ENCODE assay signal across 10 cellular contexts in the genomic region with DNA sequence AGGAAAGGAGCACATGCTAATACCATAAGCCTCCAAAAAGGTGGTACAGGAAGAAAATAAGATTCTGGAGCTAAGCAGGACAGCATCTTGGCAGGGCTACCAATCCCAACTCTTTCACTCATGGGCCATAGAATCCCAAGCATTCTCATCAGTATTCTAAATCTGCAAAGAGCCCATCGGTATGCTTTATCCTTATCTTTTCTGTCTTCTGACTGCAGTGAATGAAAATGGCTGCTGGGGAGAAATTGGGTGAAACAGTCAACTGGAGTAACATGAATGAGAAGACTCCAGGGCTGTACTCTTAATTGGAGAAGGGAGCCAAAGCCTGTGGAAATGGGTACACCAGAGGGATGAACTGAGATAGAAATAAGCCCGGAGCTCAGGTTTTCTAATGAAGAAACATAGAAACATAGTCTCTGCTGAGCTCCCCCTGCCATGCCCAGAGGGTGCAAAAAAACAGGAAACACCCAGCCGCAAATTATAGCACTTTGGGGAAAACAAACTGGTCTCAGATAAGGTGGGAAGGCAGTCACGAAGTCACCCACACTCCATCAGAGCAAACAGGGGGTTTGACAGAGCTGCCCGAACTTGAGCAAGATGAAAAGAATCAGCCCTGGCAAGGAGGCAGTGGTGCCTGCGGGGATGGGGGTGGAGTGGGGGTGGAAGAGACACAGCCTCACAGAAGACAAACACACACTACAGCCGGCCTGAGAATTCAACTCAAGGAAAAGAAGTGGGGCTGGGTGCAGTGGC. TPM values are rescaled to one million over a fixed set of nuclear protein-coding genes. Genes with fewer than 3 reads are reported as not detected.
DNase-seq lines count a peak whose midpoint lies in the region; ATAC-seq and TF ChIP-seq lines count a peak whose summit lies in the region.
"Had no signal": no experiment of that assay in that cellular context is flagged by ENCODE, and none has a peak within 500 bp of the region (broad histone marks: within the 10 kb centered on the region; RNA-seq: fewer than 3 reads in every experiment).

No MANE protein-coding gene starts in this region.

- peak overlapping the region in 1 of 2 donors; percentile 54 for H3K4me3 Mint-ChIP-seq in CD14-positive monocyte
- H3K4me3 Mint-ChIP-seq in activated T-helper 1 cell treated with anti-CD3 and anti-CD28 coated beads, Interleukin-12 subunit alpha, Interleukin-12 subunit beta, Interleukin-2, Interleukin-4 antibody, amounts not matched to agents 30 ng/mL and 10 ng/mL and 1 ng/mL, durations not matched to agents 14 hours and 24 hours and 36 hours = peak overlapping the region; percentile 67
- H3K4me3 Mint-ChIP-seq in naive B cell = peak overlapping the region; percentile 54 to 89 (median 81)
- H3K4me3 Mint-ChIP-seq: HFFc6 had no signal

- H3K36me3 ChIP-seq in SK-N-MC (ENCODE audit: insufficient read depth, low read length) = no peaks in the 10 kb centered on the region
- no peaks in the 10 kb centered on the region for H3K36me3 ChIP-seq in left ventricle myocardium inferior

- no peak for DNase-seq in CD14-positive monocyte (ENCODE audit: low spot score)
- peak; percentile 85 for DNase-seq in SK-N-MC (ENCODE audit: low read depth, low spot score)
- peak; percentile 42 for DNase-seq in activated T-helper 1 cell treated with anti-CD3 and anti-CD28 coated beads, Interleukin-12 subunit alpha, Interleukin-12 subunit beta, Interleukin-2, Interleukin-4 antibody, amounts not matched to agents 30 ng/mL and 10 ng/mL and 1 ng/mL, durations not matched to agents 14 hours and 24 hours and 36 hours (ENCODE audit: low spot score)
- no peak for DNase-seq in naive B cell
- DNase-seq in NCI-H1105 (lab: John Stamatoyannopoulos, UW) = no peak
- no peak for DNase-seq in left ventricle myocardium inferior
- DNase-seq in mesenteric fat pad (ENCODE audit: low spot score) = no peak
- no peak for DNase-seq in retina
- DNase-seq: HFFc6, NCI-H82 had no signal

- H3K4me3 ChIP-seq in SK-N-MC (peak overlapping the region; percentile 69), left ventricle myocardium inferior (no peak overlapping the region)

- H3K27ac Mint-ChIP-seq in CD14-positive monocyte = peak overlapping the region in 4 of 7 donors; percentile 37 to 77 (median 52)
- peak overlapping the region; percentile 94 for H3K27ac Mint-ChIP-seq in activated T-helper 1 cell treated with anti-CD3 and anti-CD28 coated beads, Interleukin-12 subunit alpha, Interleukin-12 subunit beta, Interleukin-2, Interleukin-4 antibody, amounts not matched to agents 30 ng/mL and 10 ng/mL and 1 ng/mL, durations not matched to agents 14 hours and 24 hours and 36 hours
- peak overlapping the region in 5 of 6 donors; percentile 8 to 77 (median 48) for H3K27ac Mint-ChIP-seq in naive B cell
- H3K27ac Mint-ChIP-seq: HFFc6 had no signal

- no peak for TF ChIP-seq CTCF in CD14-positive monocyte (IDR thresholded peaks at IDR 0.05)
- no peak for TF ChIP-seq CTCF in left ventricle myocardium inferior (IDR thresholded peaks at IDR 0.05; ENCODE audit: borderline replicate concordance)

- H3K27me3 Mint-ChIP-seq in CD14-positive monocyte (ENCODE audit: low read depth in 3 of 3) (peaks cover 2 to 6% (median 4%) of the 10 kb centered on the region in 3 donors), naive B cell (peaks cover 0 to 23% (median 13%) of the 10 kb centered on the region in 3 donors)
- H3K27me3 Mint-ChIP-seq in activated T-helper 1 cell treated with anti-CD3 and anti-CD28 coated beads, Interleukin-12 subunit alpha, Interleukin-12 subunit beta, Interleukin-2, Interleukin-4 antibody, amounts not matched to agents 30 ng/mL and 10 ng/mL and 1 ng/mL, durations not matched to agents 14 hours and 24 hours and 36 hours (ENCODE audit: insufficient read depth) = no peaks in the 10 kb centered on the region

- peaks cover 8% of the 10 kb centered on the region for H3K4me1 Mint-ChIP-seq in CD14-positive monocyte
- peaks cover 58% of the 10 kb centered on the region for H3K4me1 Mint-ChIP-seq in activated T-helper 1 cell treated with anti-CD3 and anti-CD28 coated beads, Interleukin-12 subunit alpha, Interleukin-12 subunit beta, Interleukin-2, Interleukin-4 antibody, amounts not matched to agents 30 ng/mL and 10 ng/mL and 1 ng/mL, durations not matched to agents 14 hours and 24 hours and 36 hours (ENCODE audit: low read depth)
- H3K4me1 Mint-ChIP-seq in naive B cell = peaks cover 7 to 30% (median 28%) of the 10 kb centered on the region in 3 donors

- no peak overlapping the region for H3K9ac ChIP-seq in SK-N-MC (ENCODE audit: insufficient read length)

- H3K27me3 ChIP-seq in left ventricle myocardium inferior (ENCODE audit: low read depth) = peaks cover 12% of the 10 kb centered on the region

- H3K27ac ChIP-seq in SK-N-MC (peak overlapping the region; percentile 94), left ventricle myocardium inferior (replicated peaks) (no peak overlapping the region)

- H3K9me3 Mint-ChIP-seq in CD14-positive monocyte = peaks cover 0 to 5% (median 0%) of the 10 kb centered on the region in 7 donors
- peaks cover 18% of the 10 kb centered on the region for H3K9me3 Mint-ChIP-seq in activated T-helper 1 cell treated with anti-CD3 and anti-CD28 coated beads, Interleukin-12 subunit alpha, Interleukin-12 subunit beta, Interleukin-2, Interleukin-4 antibody, amounts not matched to agents 30 ng/mL and 10 ng/mL and 1 ng/mL, durations not matched to agents 14 hours and 24 hours and 36 hours
- H3K9me3 Mint-ChIP-seq in naive B cell = no peaks in the 10 kb centered on the region
- H3K9me3 Mint-ChIP-seq: HFFc6 had no signal

- no peaks in the 10 kb centered on the region for H3K4me1 ChIP-seq in left ventricle myocardium inferior

- H3K9me3 ChIP-seq in SK-N-MC (ENCODE audit: low read depth, low read length) (no peaks in the 10 kb centered on the region), left ventricle myocardium inferior (replicated peaks) (no peaks in the 10 kb centered on the region)

- no peaks in the 10 kb centered on the region for H3K36me3 Mint-ChIP-seq in CD14-positive monocyte
- peaks cover 15% of the 10 kb centered on the region for H3K36me3 Mint-ChIP-seq in activated T-helper 1 cell treated with anti-CD3 and anti-CD28 coated beads, Interleukin-12 subunit alpha, Interleukin-12 subunit beta, Interleukin-2, Interleukin-4 antibody, amounts not matched to agents 30 ng/mL and 10 ng/mL and 1 ng/mL, durations not matched to agents 14 hours and 24 hours and 36 hours (ENCODE audit: low read depth)
- H3K36me3 Mint-ChIP-seq in naive B cell = no peaks in the 10 kb centered on the region

- peak in 1 of 2 donors; percentile 35 for ATAC-seq in naive B cell (ENCODE audit: low read depth in 2 of 2)

- intact Hi-C loops in CD14-positive monocyte (cut with micrococcal nuclease) = no loop called here
- intact Hi-C loops in activated T-helper 1 cell treated with anti-CD3 and anti-CD28 coated beads, Interleukin-12 subunit alpha, Interleukin-12 subunit beta, Interleukin-2, Interleukin-4 antibody, amounts not matched to agents 30 ng/mL and 10 ng/mL and 1 ng/mL, durations not matched to agents 14 hours and 24 hours and 36 hours (cut with micrococcal nuclease) = loop anchor here (2.0 to 5.0 kb wide), 2 partner anchors 29 to 154 kb away; a partner anchor contains a TSS
- intact Hi-C loops in left ventricle myocardium inferior (cut with micrococcal nuclease) = no loop called here

RNA-seq across cellular contexts. Expression of a gene that starts 35.4 kb away (rescaled TPM):
- polyA plus RNA-seq in CD14-positive monocyte (1 to 10 TPM; 7.5 to 8.9 TPM), naive B cell (ENCODE audit: low read depth in 6 of 6) (1 to 10 TPM in 5 of 6 donors, under 1 TPM in 1; 0.94 to 3.4 (median 2.6) TPM)
- 30.3 and 30.5 TPM in 2 replicates for total RNA-seq in activated T-helper 1 cell treated with anti-CD3 and anti-CD28 coated beads, Interleukin-12 subunit alpha, Interleukin-12 subunit beta, Interleukin-2, Interleukin-4 antibody, amounts not matched to agents 30 ng/mL and 10 ng/mL and 1 ng/mL, durations not matched to agents 14 hours and 24 hours and 36 hours
- total RNA-seq in left ventricle myocardium inferior (6.7 TPM), mesenteric fat pad (15.6 TPM)

Comparison
In these comparisons a context has a peak if more than half of its experiments do, and no peak if none do; other contexts are left out.
1. DNase-seq: peak in SK-N-MC (single experiment) and activated T-helper 1 cell treated with anti-CD3 and anti-CD28 coated beads, Interleukin-12 subunit alpha, Interleukin-12 subunit beta, Interleukin-2, Interleukin-4 antibody, amounts not matched to agents 30 ng/mL and 10 ng/mL and 1 ng/mL, durations not matched to agents 14 hours and 24 hours and 36 hours (single experiment); none in CD14-positive monocyte (single experiment), naive B cell (single experiment), NCI-H1105 (single experiment), left ventricle myocardium inferior (single experiment), mesenteric fat pad (single experiment) and retina (single experiment).
2. Peak in every context shown above with its lines, with median percentiles within 50 percentile points of each other: H3K27ac Mint-ChIP-seq.